Comparison of ENCODE assay signal across 29 cellular contexts in the genomic region with DNA sequence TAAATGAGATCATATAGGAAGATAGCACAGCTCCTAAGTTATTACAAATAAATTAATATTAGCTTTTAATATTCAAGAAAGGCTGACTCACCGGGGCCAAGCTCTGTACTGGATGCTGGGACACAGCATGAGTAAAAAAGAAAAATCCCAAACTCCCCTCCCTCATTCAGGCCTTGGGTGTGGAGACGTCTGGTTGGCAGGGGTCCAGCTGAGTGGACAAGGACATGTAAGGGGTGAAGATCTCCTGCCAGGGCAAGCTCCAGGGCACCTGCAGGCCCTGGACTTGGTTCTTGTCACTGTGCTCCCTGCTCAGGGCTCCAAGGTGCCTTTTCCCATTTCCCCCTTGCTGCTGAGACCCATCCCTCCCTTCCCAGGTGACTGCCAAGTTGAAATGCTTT.
DNase-seq lines count a peak whose midpoint lies in the region; ATAC-seq, FAIRE-seq and TF ChIP-seq lines count a peak whose summit lies in the region.
"Had no signal": no experiment of that assay in that cellular context is flagged by ENCODE, and none has a peak within 500 bp of the region (broad histone marks: within the 10 kb centered on the region; RNA-seq: fewer than 3 reads in every experiment).

No MANE protein-coding gene starts in this region.

- no peaks in the 10 kb centered on the region for H3K36me3 Mint-ChIP-seq in GM23338 (ENCODE audit: low read depth)
- H3K36me3 Mint-ChIP-seq in MCF 10A (ENCODE audit: insufficient read depth, unreplicated experiment) = no peaks in the 10 kb centered on the region
- H3K36me3 Mint-ChIP-seq: activated CD8-positive, alpha-beta memory T cell treated with anti-CD3 and anti-CD28 coated beads, Interleukin-2, amount 10 ng/mL, durations not matched to agents 7 days and 5 days; activated naive CD4-positive, alpha-beta T cell treated with anti-CD3 and anti-CD28 coated beads, Interleukin-2, amount 10 ng/mL, durations not matched to agents 7 days and 5 days; naive thymus-derived CD8-positive, alpha-beta T cell had no signal

- POLR2A ChIA-PET in MCF 10A (lab: Yijun Ruan, JAX) = interaction anchor here (0.7 to 1.2 kb wide), 4 partner anchors 38 to 218 kb away, joined by 3 to 5 read pairs (median 3); no protein-coding TSS in a partner anchor

- FAIRE-seq in keratinocyte (lab: Jason Lieb, UNC) = no peak
- FAIRE-seq: GM18507, urothelium cell line had no signal

- H3F3A ChIP-seq in GM23338 (replicated peaks; ENCODE audit: low read depth) = no peaks in the 10 kb centered on the region

- H3K27me3 Mint-ChIP-seq in GM23338 (ENCODE audit: insufficient read depth, low read depth, poor library complexity) = no peaks in the 10 kb centered on the region
- H3K27me3 Mint-ChIP-seq in MCF 10A (ENCODE audit: insufficient read depth, unreplicated experiment) = no peaks in the 10 kb centered on the region

- no peaks in the 10 kb centered on the region for H3K9me1 ChIP-seq in keratinocyte (ENCODE audit: control insufficient read depth, extremely low read depth, insufficient read depth, low read length)

- H3K27ac ChIP-seq in GM23338 (ENCODE audit: low read depth) (no peak overlapping the region), keratinocyte (ENCODE audit: control insufficient read depth, insufficient read depth, low read length) (peak overlapping the region; percentile 76), skin epidermis (peak overlapping the region in 13 of 21 experiments; percentile 2 to 77 (median 40))
- H3K27ac ChIP-seq: prostate gland had no signal

- H3K4me3 ChIP-seq in GM23338 (no peak overlapping the region), keratinocyte (ENCODE audit: control insufficient read depth in 2 of 3, extremely low read depth in 1 of 3, insufficient read depth in 2 of 3, low read depth in 1 of 3, low read length in 3 of 3) (no peak overlapping the region), skin epidermis (no peak overlapping the region)
- H3K4me3 ChIP-seq: prostate gland had no signal

- no peak overlapping the region for H3K4me3 Mint-ChIP-seq in GM23338
- H3K4me3 Mint-ChIP-seq in MCF 10A (ENCODE audit: unreplicated experiment) = no peak overlapping the region
- H3K4me3 Mint-ChIP-seq: activated CD4-positive, alpha-beta T cell treated with anti-CD3 and anti-CD28 coated beads, Interleukin-2, amount 10 ng/mL, durations not matched to agents 7 days and 5 days; activated CD8-positive, alpha-beta memory T cell treated with anti-CD3 and anti-CD28 coated beads, Interleukin-2, amount 10 ng/mL, durations not matched to agents 7 days and 5 days; activated naive CD4-positive, alpha-beta T cell treated with anti-CD3 and anti-CD28 coated beads, Interleukin-2, amount 10 ng/mL, durations not matched to agents 7 days and 5 days; activated T-cell treated with anti-CD3 and anti-CD28 coated beads, Interleukin-2, amount 50 U/mL, for 72 hours; naive thymus-derived CD8-positive, alpha-beta T cell had no signal

- no TSS peak for BruUV-seq in MCF 10A (replicated peaks; lab: Mats Ljungman, UMichigan)

- H4K20me1 ChIP-seq in GM23338 (replicated peaks; ENCODE audit: insufficient read depth) = no peaks in the 10 kb centered on the region
- H4K20me1 ChIP-seq in keratinocyte (ENCODE audit: control insufficient read depth, extremely low read depth, insufficient read depth, low read length) = no peaks in the 10 kb centered on the region

- H3K36me3 ChIP-seq in GM23338 (ENCODE audit: insufficient read depth) = no peaks in the 10 kb centered on the region
- no peaks in the 10 kb centered on the region for H3K36me3 ChIP-seq in keratinocyte (ENCODE audit: control insufficient read depth in 2 of 2, extremely low read depth in 1 of 2, insufficient read depth in 2 of 2, low read length in 2 of 2)
- H3K36me3 ChIP-seq: prostate gland had no signal

- H3K4me1 ChIP-seq in GM23338 (ENCODE audit: insufficient read depth) = peaks cover 6% of the 10 kb centered on the region; the same call in 1 of the 2 replicates
- H3K4me1 ChIP-seq in keratinocyte (ENCODE audit: control insufficient read depth, extremely low read depth, insufficient read depth, low read length) = peaks cover 36% of the 10 kb centered on the region
- H3K4me1 ChIP-seq: prostate gland had no signal

- ATAC-seq in GM23338 = no peak
- ATAC-seq: activated CD8-positive, alpha-beta memory T cell treated with anti-CD3 and anti-CD28 coated beads, Interleukin-2, amount 10 ng/mL, durations not matched to agents 7 days and 5 days; activated T-cell treated with anti-CD3 and anti-CD28 coated beads, Interleukin-2, amount 50 U/mL, for 72 hours; naive thymus-derived CD8-positive, alpha-beta T cell had no signal

- H3K27ac Mint-ChIP-seq in GM23338 = 0 out of 2 replicates have a peak overlapping the region, but pooled peaks have one; percentile 45
- H3K27ac Mint-ChIP-seq in MCF 10A (ENCODE audit: low read depth, unreplicated experiment) = peak overlapping the region; percentile 82
- H3K27ac Mint-ChIP-seq: activated CD4-positive, alpha-beta T cell treated with anti-CD3 and anti-CD28 coated beads, Interleukin-2, amount 10 ng/mL, durations not matched to agents 7 days and 5 days; activated CD8-positive, alpha-beta memory T cell treated with anti-CD3 and anti-CD28 coated beads, Interleukin-2, amount 10 ng/mL, durations not matched to agents 7 days and 5 days; activated T-cell treated with anti-CD3 and anti-CD28 coated beads, Interleukin-2, amount 50 U/mL, for 72 hours; naive thymus-derived CD8-positive, alpha-beta T cell had no signal

- H3K4me2 ChIP-seq in GM23338 (no peak overlapping the region), keratinocyte (ENCODE audit: control insufficient read depth, extremely low read depth, insufficient read depth, low read depth, low read length) (no peak overlapping the region)

- DNase-seq in GM23338 (ENCODE audit: low spot score) (no peak), MCF 10A (ENCODE audit: unreplicated experiment) (no peak), keratinocyte (ENCODE audit: low read depth, low spot score) (no peak), GM20000 (ENCODE audit: low spot score) (no peak), NCI-H2196 (lab: John Stamatoyannopoulos, UW; ENCODE audit: unreplicated experiment) (no peak), globus pallidus (ENCODE audit: low spot score) (no peak), SK-N-DZ (ENCODE audit: low spot score) (no peak)
- DNase-seq: activated CD4-positive, alpha-beta T cell treated with anti-CD3 and anti-CD28 coated beads, Interleukin-2, amount 10 ng/mL, durations not matched to agents 7 days and 5 days; activated CD8-positive, alpha-beta memory T cell treated with anti-CD3 and anti-CD28 coated beads, Interleukin-2, amount 10 ng/mL, durations not matched to agents 7 days and 5 days; activated naive CD4-positive, alpha-beta T cell treated with anti-CD3 and anti-CD28 coated beads, Interleukin-2, amount 10 ng/mL, durations not matched to agents 7 days and 5 days; activated T-cell treated with anti-CD3 and anti-CD28 coated beads, Interleukin-2, amount 50 U/mL, for 72 hours; amygdala; C1 segment of cervical spinal cord; Caco-2; central memory CD4-positive, alpha-beta T cell; DMS79 treated with DMSO at 0.1 percent for 48 hours; foreskin fibroblast; H7; Kasumi-1; naive thymus-derived CD8-positive, alpha-beta T cell; NCI-H1694; NCI-H2171; NCI-H774; SW 1271; T1000 had no signal

- H3K9me3 Mint-ChIP-seq in GM23338 = no peaks in the 10 kb centered on the region
- no peaks in the 10 kb centered on the region for H3K9me3 Mint-ChIP-seq in MCF 10A (ENCODE audit: unreplicated experiment)
- H3K9me3 Mint-ChIP-seq: activated CD4-positive, alpha-beta T cell treated with anti-CD3 and anti-CD28 coated beads, Interleukin-2, amount 10 ng/mL, durations not matched to agents 7 days and 5 days; activated naive CD4-positive, alpha-beta T cell treated with anti-CD3 and anti-CD28 coated beads, Interleukin-2, amount 10 ng/mL, durations not matched to agents 7 days and 5 days; activated T-cell treated with anti-CD3 and anti-CD28 coated beads, Interleukin-2, amount 50 U/mL, for 72 hours; naive thymus-derived CD8-positive, alpha-beta T cell had no signal

- peaks cover 13% of the 10 kb centered on the region for H3K4me1 Mint-ChIP-seq in GM23338
- H3K4me1 Mint-ChIP-seq in MCF 10A (ENCODE audit: insufficient read depth, unreplicated experiment) = peaks cover 26% of the 10 kb centered on the region
- H3K4me1 Mint-ChIP-seq: activated CD4-positive, alpha-beta T cell treated with anti-CD3 and anti-CD28 coated beads, Interleukin-2, amount 10 ng/mL, durations not matched to agents 7 days and 5 days; activated CD8-positive, alpha-beta memory T cell treated with anti-CD3 and anti-CD28 coated beads, Interleukin-2, amount 10 ng/mL, durations not matched to agents 7 days and 5 days; activated naive CD4-positive, alpha-beta T cell treated with anti-CD3 and anti-CD28 coated beads, Interleukin-2, amount 10 ng/mL, durations not matched to agents 7 days and 5 days; naive thymus-derived CD8-positive, alpha-beta T cell had no signal

- no peak overlapping the region for H3K9ac ChIP-seq in keratinocyte (ENCODE audit: control insufficient read depth, extremely low read depth, insufficient read depth, low read length)

- H3K79me2 ChIP-seq in GM23338 (replicated peaks; ENCODE audit: insufficient read depth) (no peaks in the 10 kb centered on the region), keratinocyte (ENCODE audit: control insufficient read depth, insufficient read depth, low read length) (no peaks in the 10 kb centered on the region)

- H3K9me2 ChIP-seq in GM23338 (ENCODE audit: insufficient read depth) = 0 out of 2 replicates have a peak, but pooled peaks cover 6% of the 10 kb centered on the region

- H3K27me3 ChIP-seq in GM23338 (ENCODE audit: insufficient read depth) (no peaks in the 10 kb centered on the region), keratinocyte (ENCODE audit: control insufficient read depth, extremely low read depth, insufficient read depth, low read length) (no peaks in the 10 kb centered on the region)

- no peaks in the 10 kb centered on the region for H3K9me3 ChIP-seq in keratinocyte (ENCODE audit: control insufficient read depth, low read depth, low read length)
- H3K9me3 ChIP-seq: Caco-2, prostate gland had no signal

- TF ChIP-seq CTCF in GM23338 (conservative IDR thresholded peaks at IDR 0.05; ENCODE audit: low read depth in 2 of 2) (no peak), MCF 10A (IDR thresholded peaks at IDR 0.05; ENCODE audit: unreplicated experiment) (no peak), keratinocyte (optimal IDR thresholded peaks at IDR 0.05 in 1 of 3, IDR thresholded peaks at IDR 0.05 in 1 of 3, conservative IDR thresholded peaks at IDR 0.05 in 1 of 3; ENCODE audit: extremely low read depth in 1 of 3, insufficient read depth in 2 of 3, low read length in 3 of 3) (no peak), GM20000 (IDR thresholded peaks at IDR 0.05; ENCODE audit: extremely low read depth, missing control alignments) (no peak)

- no peak overlapping the region for H2AFZ ChIP-seq in GM23338
- peak overlapping the region; percentile 38 for H2AFZ ChIP-seq in keratinocyte (ENCODE audit: control insufficient read depth, low read length)

- CTCF ChIA-PET in MCF 10A (lab: Yijun Ruan, JAX) = no interaction called here

- dilution Hi-C loops in keratinocyte (cut with MboI; ENCODE audit: extremely low pct_ligation_motif_present, low sequenced_read_pairs) = no loop called here

- intact Hi-C loops in MCF 10A (cut with micrococcal nuclease) = loop anchor here (10.0 kb wide), 1 partner anchor 63 kb away; no protein-coding TSS in a partner anchor

TF ChIP-seq in GM23338, 12 proteins besides CTCF, POLR2A, EP300 and RAD21 (continues in another document):
- no peak for TF ChIP-seq CREB1 (CRISPR knock-in tag; IDR thresholded peaks at IDR 0.05; ENCODE audit: low read depth)
